ENCODE assay signal across 22 cellular contexts in genomic region chr22:45579806-45580702, GRCh38.
DNase-seq lines count a peak whose midpoint lies in the region; ATAC-seq and TF ChIP-seq lines count a peak whose summit lies in the region.
"Had no signal": no experiment of that assay in that cellular context is flagged by ENCODE, and none has a peak within 500 bp of the region (broad histone marks: within the 10 kb centered on the region; RNA-seq: fewer than 3 reads in every experiment).

No MANE protein-coding gene starts in this region.

- TF ChIP-seq CTCF in HL-60 (IDR thresholded peaks at IDR 0.05; ENCODE audit: insufficient read depth, low read length), result no peak
- TF ChIP-seq CTCF in spleen (IDR thresholded peaks at IDR 0.05 in 8 of 11, conservative IDR thresholded peaks at IDR 0.05 in 3 of 11), result no peak

- peak overlapping the region; percentile 43 to 82 (median 61); a peak in 21 of 22 replicates for H3K4me2 ChIP-seq in BLaER1 treated with 17β-estradiol and CSF1 and Interleukin-3, amounts not matched to agents 10 nM and 100 nM
- no peak overlapping the region for H3K4me2 ChIP-seq in mesenchymal stem cell (ENCODE audit: low read length, poor library complexity, severe bottlenecking)
- H3K4me2 ChIP-seq: GM23338 had no signal

- no peaks in the 10 kb centered on the region for H3K9me3 ChIP-seq in BLaER1 treated with 17β-estradiol and CSF1 and Interleukin-3, amounts not matched to agents 10 nM and 100 nM (replicated peaks in 1 of 11)
- no peaks in the 10 kb centered on the region for H3K9me3 ChIP-seq in mesenchymal stem cell (ENCODE audit: control insufficient read depth, low read length)
- peaks cover 0 to 3% (median 0%) of the 10 kb centered on the region in 8 donors for H3K9me3 ChIP-seq in spleen
- H3K9me3 ChIP-seq: Peyer's patch had no signal

- no peak overlapping the region for H3K23ac ChIP-seq in mesenchymal stem cell (ENCODE audit: low read length in 2 of 2)

- H3K9me3 Mint-ChIP-seq in stimulated activated naive B cell treated with anti-CD40 and anti-IgM and Interleukin-4, amounts not matched to agents 10 μg/mL and 1 μg/mL and 100 μg/mL, for 72 hours, result peaks cover 4 to 5% of the 10 kb centered on the region in 2 donors
- H3K9me3 Mint-ChIP-seq: GM23338 had no signal

- no peak overlapping the region for H3K4ac ChIP-seq in mesenchymal stem cell (ENCODE audit: low read depth in 1 of 2, low read length in 2 of 2)

- no peaks in the 10 kb centered on the region for H3K36me3 ChIP-seq in BLaER1 treated with 17β-estradiol and CSF1 and Interleukin-3, amounts not matched to agents 10 nM and 100 nM
- H3K36me3 ChIP-seq in mesenchymal stem cell (ENCODE audit: control insufficient read depth in 1 of 2, insufficient read depth in 2 of 2, low read depth in 1 of 2, low read length in 2 of 2), result peaks cover 71 to 80% of the 10 kb centered on the region in 2 experiments
- no peaks in the 10 kb centered on the region for H3K36me3 ChIP-seq in spleen
- H3K36me3 ChIP-seq: Peyer's patch had no signal

- no peak for TF ChIP-seq POLR2A in spleen (IDR thresholded peaks at IDR 0.05)

- DNase-seq in HL-60 (ENCODE audit: low read depth in 1 of 2, low spot score in 1 of 2) (no peak), mesenchymal stem cell (no peak), spleen (peak; percentile 57)
- no peak for DNase-seq in stimulated activated naive B cell treated with anti-CD40 and anti-IgM and Interleukin-4, amounts not matched to agents 10 μg/mL and 1 μg/mL and 100 μg/mL, for 72 hours
- no peak for DNase-seq in stimulated activated CD4-positive, alpha-beta T cell treated with anti-CD3 and anti-CD28 coated beads, Interleukin-2, amount 100 ng/mL, for 48 hours
- DNase-seq: ACHN; C1 segment of cervical spinal cord; Calu3; CD8-positive, alpha-beta T cell; MM.1S; NCI-H1092; NCI-H1436; NCI-H187 treated with DMSO at 0.1 percent for 48 hours; NCI-H2227 treated with DMSO at 0.1 percent for 48 hours; NCI-H510A; NK-92 treated with Interleukin-12 subunit alpha and Interleukin-12 subunit beta, amount 100 ng/mL, for 24 hours had no signal

- H2BK12ac ChIP-seq in mesenchymal stem cell (ENCODE audit: low read length in 2 of 2), result no peak overlapping the region

- peaks cover 9 to 13% of the 10 kb centered on the region in 2 donors for H3K4me1 Mint-ChIP-seq in stimulated activated naive B cell treated with anti-CD40 and anti-IgM and Interleukin-4, amounts not matched to agents 10 μg/mL and 1 μg/mL and 100 μg/mL, for 72 hours

- no peak overlapping the region for H3K14ac ChIP-seq in mesenchymal stem cell (ENCODE audit: low read length in 2 of 2)

- peaks cover 21 to 28% of the 10 kb centered on the region in 2 donors for H3K27me3 Mint-ChIP-seq in stimulated activated naive B cell treated with anti-CD40 and anti-IgM and Interleukin-4, amounts not matched to agents 10 μg/mL and 1 μg/mL and 100 μg/mL, for 72 hours

- no peak overlapping the region for H4K8ac ChIP-seq in mesenchymal stem cell (ENCODE audit: low read length)

- H3K79me1 ChIP-seq in mesenchymal stem cell (replicated peaks; ENCODE audit: low read length, poor library complexity, severe bottlenecking), result peaks cover 5% of the 10 kb centered on the region

- no peak overlapping the region for H3K18ac ChIP-seq in mesenchymal stem cell (ENCODE audit: low read depth in 1 of 2, low read length in 2 of 2)

- H3K4me3 ChIP-seq in BLaER1 treated with 17β-estradiol and CSF1 and Interleukin-3, amounts not matched to agents 10 nM and 100 nM, result no peak overlapping the region
- H3K4me3 ChIP-seq in HL-60 (replicated peaks; ENCODE audit: insufficient read depth, low read length) (no peak overlapping the region), mesenchymal stem cell (ENCODE audit: insufficient read depth in 1 of 2, low read depth in 1 of 2, low read length in 2 of 2) (no peak overlapping the region), spleen (no peak overlapping the region)
- H3K4me3 ChIP-seq: GM23338, Peyer's patch had no signal

- ATAC-seq in GM21423 (IDR thresholded peaks at IDR 0.05; ENCODE audit: unreplicated experiment) (no peak), HG02763 (IDR thresholded peaks at IDR 0.05; ENCODE audit: unreplicated experiment) (no peak)
- no peak for ATAC-seq in stimulated activated naive B cell treated with anti-CD40 and anti-IgM and Interleukin-4, amounts not matched to agents 10 μg/mL and 1 μg/mL and 100 μg/mL, for 72 hours (replicated peaks)
- ATAC-seq: CD8-positive, alpha-beta T cell; GM23338; SK-N-SH treated with all-trans-retinoic acid at 6 μM for 48 hours had no signal

- H4K20me1 ChIP-seq in BLaER1 treated with 17β-estradiol and CSF1 and Interleukin-3, amounts not matched to agents 10 nM and 100 nM, result peaks cover 0 to 53% (median 23%) of the 10 kb centered on the region in 11 experiments; a peak in 14 of 22 replicates

- H4K91ac ChIP-seq in mesenchymal stem cell (ENCODE audit: low read length), result no peak overlapping the region

- peaks cover 0 to 34% (median 0%) of the 10 kb centered on the region in 11 experiments; a peak in 9 of 22 replicates for H3K27me3 ChIP-seq in BLaER1 treated with 17β-estradiol and CSF1 and Interleukin-3, amounts not matched to agents 10 nM and 100 nM
- no peaks in the 10 kb centered on the region for H3K27me3 ChIP-seq in HL-60 (ENCODE audit: insufficient read depth, poor library complexity, severe bottlenecking)
- H3K27me3 ChIP-seq in mesenchymal stem cell (ENCODE audit: control insufficient read depth in 1 of 2, insufficient read depth in 1 of 2, low read length in 2 of 2), result no peaks in the 10 kb centered on the region
- peaks cover 0 to 42% (median 6%) of the 10 kb centered on the region in 7 donors for H3K27me3 ChIP-seq in spleen (replicated peaks in 1 of 7)
- H3K27me3 ChIP-seq: Peyer's patch had no signal

- no peak overlapping the region for H2BK120ac ChIP-seq in mesenchymal stem cell (ENCODE audit: low read depth, low read length)

- H3K9ac ChIP-seq in BLaER1 treated with 17β-estradiol and CSF1 and Interleukin-3, amounts not matched to agents 10 nM and 100 nM, result peak overlapping the region in 1 of 11 experiments; percentile 3; a peak in 1 of 22 replicates
- H3K9ac ChIP-seq in mesenchymal stem cell (ENCODE audit: low read length), result no peak overlapping the region

- H2AK5ac ChIP-seq in mesenchymal stem cell (ENCODE audit: low read length, severe bottlenecking), result peak overlapping the region; percentile 16

- H2BK15ac ChIP-seq in mesenchymal stem cell (ENCODE audit: low read depth, poor library complexity, severe bottlenecking), result no peak overlapping the region

- H3K36me3 Mint-ChIP-seq in stimulated activated naive B cell treated with anti-CD40 and anti-IgM and Interleukin-4, amounts not matched to agents 10 μg/mL and 1 μg/mL and 100 μg/mL, for 72 hours, result peaks cover 0 to 2% of the 10 kb centered on the region in 2 donors
- H3K36me3 Mint-ChIP-seq: CD8-positive, alpha-beta T cell had no signal

- no peak overlapping the region for H3K27ac Mint-ChIP-seq in stimulated activated naive B cell treated with anti-CD40 and anti-IgM and Interleukin-4, amounts not matched to agents 10 μg/mL and 1 μg/mL and 100 μg/mL, for 72 hours
- H3K27ac Mint-ChIP-seq: CD8-positive, alpha-beta T cell; GM23338 had no signal

- 96% methylated on average over 29 of the region's 29 CpGs for WGBS in mesenchymal stem cell
- WGBS in spleen, 5 donors, result 84 to 94% (median 91%) methylated on average over 24 to 29 of the region's 29 CpGs

- intact Hi-C loops in spleen (cut with DNase I; ENCODE audit: low total_unique reads), result no loop called here

- H2AFZ ChIP-seq in mesenchymal stem cell (ENCODE audit: low read depth, low read length), result no peak overlapping the region
- H2AFZ ChIP-seq: GM23338 had no signal

- H3K27ac ChIP-seq in BLaER1 treated with 17β-estradiol and CSF1 and Interleukin-3, amounts not matched to agents 10 nM and 100 nM, result no peak overlapping the region
- H3K27ac ChIP-seq in HL-60 (replicated peaks) (peak overlapping the region; percentile 74), mesenchymal stem cell (ENCODE audit: low read length, poor library complexity, severe bottlenecking) (no peak overlapping the region), spleen (no peak overlapping the region)
- H3K27ac ChIP-seq: Peyer's patch had no signal

- H2BK5ac ChIP-seq in mesenchymal stem cell (ENCODE audit: low read depth, low read length, poor library complexity, severe bottlenecking), result no peak overlapping the region

- peaks cover 41 to 89% (median 74%) of the 10 kb centered on the region in 10 experiments for H3K4me1 ChIP-seq in BLaER1 treated with 17β-estradiol and CSF1 and Interleukin-3, amounts not matched to agents 10 nM and 100 nM
- H3K4me1 ChIP-seq in mesenchymal stem cell (ENCODE audit: control insufficient read depth, insufficient read depth, low read depth, low read length), result peaks cover 12% of the 10 kb centered on the region
- peaks cover 4 to 23% (median 7%) of the 10 kb centered on the region in 6 donors for H3K4me1 ChIP-seq in spleen
- H3K4me1 ChIP-seq: Peyer's patch had no signal

- no peak overlapping the region for H3K4me3 Mint-ChIP-seq in stimulated activated naive B cell treated with anti-CD40 and anti-IgM and Interleukin-4, amounts not matched to agents 10 μg/mL and 1 μg/mL and 100 μg/mL, for 72 hours
- H3K4me3 Mint-ChIP-seq: CD8-positive, alpha-beta T cell; GM23338 had no signal
